In genomic region chr15:94670436-94671034, GRCh38 we compare ENCODE assay signal across 10 cellular contexts.
DNase-seq lines count a peak whose midpoint lies in the region; ATAC-seq, FAIRE-seq and TF ChIP-seq lines count a peak whose summit lies in the region.
"Had no signal": no experiment of that assay in that cellular context is flagged by ENCODE, and none has a peak within 500 bp of the region (broad histone marks: within the 10 kb centered on the region; RNA-seq: fewer than 3 reads in every experiment).

No MANE protein-coding gene starts in this region.

- H3K4me1 Mint-ChIP-seq in neural crest cell = peaks cover 54% of the 10 kb centered on the region

- TF ChIP-seq CTCF in OCI-LY1 (IDR thresholded peaks at IDR 0.05; ENCODE audit: low read length) (peak; percentile 68), endothelial cell of umbilical vein (IDR thresholded peaks at IDR 0.05; ENCODE audit: extremely low read depth in 1 of 2, insufficient read depth in 1 of 2, low read depth in 1 of 2, low read length in 2 of 2) (peak; percentile 38 to 45), neural crest cell (conservative IDR thresholded peaks at IDR 0.05) (peak; percentile 96)

- peak overlapping the region; percentile 62 for H3K4me3 Mint-ChIP-seq in neural crest cell

- no peak overlapping the region for H3K27ac ChIP-seq in OCI-LY1 (ENCODE audit: low read depth, low read length, poor library complexity, severe bottlenecking)
- H3K27ac ChIP-seq in endothelial cell of umbilical vein (ENCODE audit: insufficient read depth, low read depth, low read length) = peak overlapping the region; percentile 72
- H3K27ac ChIP-seq: neutrophil, SJSA1 had no signal

- DNase-seq in DMS53 (lab: John Stamatoyannopoulos, UW) (peak; percentile 57), endothelial cell of umbilical vein (ENCODE audit: low read depth, low spot score) (peak; percentile 84), neural crest cell (ENCODE audit: low read depth, low spot score) (no peak)
- no peak for DNase-seq in activated CD4-positive, CD25-positive, alpha-beta regulatory T cell treated with anti-CD3 and anti-CD28 coated beads, Interleukin-2, amount 50 U/mL, for 72 hours
- DNase-seq in activated CD4-positive, alpha-beta T cell treated with anti-CD3 and anti-CD28 coated beads, Interleukin-2, amount 50 U/mL, for 4 hours = no peak

- ATAC-seq in HG02885 (IDR thresholded peaks at IDR 0.05; ENCODE audit: poor library complexity, unreplicated experiment) = peak; percentile 50
- no peak for ATAC-seq in HG03159 (IDR thresholded peaks at IDR 0.05; ENCODE audit: unreplicated experiment)

- H4K20me1 ChIP-seq in OCI-LY1 (ENCODE audit: insufficient read depth, low read length) = no peaks in the 10 kb centered on the region
- H4K20me1 ChIP-seq in endothelial cell of umbilical vein (replicated peaks; ENCODE audit: control insufficient read depth, extremely low read depth, insufficient read depth, low read length) = no peaks in the 10 kb centered on the region

- H3K9ac ChIP-seq in OCI-LY1 (ENCODE audit: low read length) = no peak overlapping the region
- peak overlapping the region; percentile 31 for H3K9ac ChIP-seq in endothelial cell of umbilical vein (replicated peaks; ENCODE audit: extremely low read depth, insufficient read depth, low read length)

- TF ChIP-seq POLR2A in endothelial cell of umbilical vein (IDR thresholded peaks at IDR 0.05; ENCODE audit: low read depth, low read length) = no peak

- H3K9me2 ChIP-seq in OCI-LY1 (ENCODE audit: low read depth, low read length) = no peaks in the 10 kb centered on the region

- H3K4me1 ChIP-seq in OCI-LY1 (ENCODE audit: insufficient read depth, low read length, severe bottlenecking) = no peaks in the 10 kb centered on the region
- peaks cover 33% of the 10 kb centered on the region for H3K4me1 ChIP-seq in endothelial cell of umbilical vein (ENCODE audit: control insufficient read depth, extremely low read depth, insufficient read depth, low read length)
- H3K4me1 ChIP-seq: SJSA1 had no signal

- H3K27me3 ChIP-seq in OCI-LY1 (ENCODE audit: insufficient read depth, low read length) (no peaks in the 10 kb centered on the region), endothelial cell of umbilical vein (ENCODE audit: control insufficient read depth in 2 of 2, insufficient read depth in 2 of 2, low read length in 2 of 2) (no peaks in the 10 kb centered on the region)
- H3K27me3 ChIP-seq: SJSA1 had no signal

- H3K4me2 ChIP-seq in OCI-LY1 (ENCODE audit: low read length) = no peak overlapping the region
- peak overlapping the region; percentile 19 for H3K4me2 ChIP-seq in endothelial cell of umbilical vein (ENCODE audit: insufficient read depth, low read length)

- BruUV-seq in endothelial cell of umbilical vein (replicated peaks; lab: Mats Ljungman, UMichigan) = no TSS peak

- no peaks in the 10 kb centered on the region for H3K27me3 Mint-ChIP-seq in neural crest cell (ENCODE audit: low read depth)

- no peak overlapping the region for H3K27ac Mint-ChIP-seq in neural crest cell (ENCODE audit: unreplicated experiment)

- POLR2A ChIA-PET in endothelial cell of umbilical vein (lab: Charles Lee) = interaction anchor here (0.9 to 1.7 kb wide), 3 partner anchors 354 to 1669 kb away, joined by 3 to 4 read pairs (median 4); partner anchors contain the start of gene NR2F2

- dilution Hi-C loops in endothelial cell of umbilical vein (cut with MboI; ENCODE audit: extremely low pct_ligation_motif_present, low sequenced_read_pairs) = loop anchor here (25.0 kb wide), 1 partner anchor 258 kb away; no protein-coding TSS in a partner anchor

- no peaks in the 10 kb centered on the region for H3K9me3 ChIP-seq in OCI-LY1 (ENCODE audit: low read length)
- no peaks in the 10 kb centered on the region for H3K9me3 ChIP-seq in endothelial cell of umbilical vein (replicated peaks; ENCODE audit: control insufficient read depth, insufficient read depth, low read length)
- H3K9me3 ChIP-seq: neutrophil, SJSA1 had no signal

- H3F3A ChIP-seq in OCI-LY1 (ENCODE audit: insufficient read depth, low read length) = no peaks in the 10 kb centered on the region

- peak; percentile 75 for FAIRE-seq in endothelial cell of umbilical vein (lab: Jason Lieb, UNC)

- no peaks in the 10 kb centered on the region for H3K9me1 ChIP-seq in endothelial cell of umbilical vein (replicated peaks; ENCODE audit: control insufficient read depth, extremely low read depth, insufficient read depth, low read length)

- H3K36me3 Mint-ChIP-seq in neural crest cell (ENCODE audit: low read depth) = no peaks in the 10 kb centered on the region

- no peak overlapping the region for H3K4me3 ChIP-seq in OCI-LY1 (ENCODE audit: low read depth, low read length, poor library complexity, severe bottlenecking)
- H3K4me3 ChIP-seq in endothelial cell of umbilical vein (replicated peaks in 1 of 3; ENCODE audit: insufficient read depth in 1 of 3, low read depth in 1 of 3, low read length in 3 of 3) = no peak overlapping the region
- H3K4me3 ChIP-seq: SJSA1 had no signal

- intact Hi-C loops in endothelial cell of umbilical vein (cut with micrococcal nuclease) = loop anchor here (1.0 to 10.0 kb wide), 21 partner anchors 31 to 1914 kb away; no protein-coding TSS in a partner anchor

- H3K79me2 ChIP-seq in OCI-LY1 (ENCODE audit: insufficient read depth, low read length) (no peaks in the 10 kb centered on the region), endothelial cell of umbilical vein (ENCODE audit: control insufficient read depth, insufficient read depth, low read length) (no peaks in the 10 kb centered on the region)

- H2AFZ ChIP-seq in OCI-LY1 (ENCODE audit: low read length) (no peak overlapping the region), endothelial cell of umbilical vein (ENCODE audit: low read depth, low read length) (no peak overlapping the region)

- CTCF ChIA-PET in endothelial cell of umbilical vein (lab: Charles Lee) = interaction anchor here (0.6 to 9.7 kb wide), 50 partner anchors 9 to 1915 kb away, joined by 3 to 198 read pairs (median 4); no protein-coding TSS in a partner anchor

- H3K9me3 Mint-ChIP-seq in neural crest cell = no peaks in the 10 kb centered on the region

- H3K36me3 ChIP-seq in OCI-LY1 (ENCODE audit: insufficient read depth, low read length) = no peaks in the 10 kb centered on the region
- H3K36me3 ChIP-seq in endothelial cell of umbilical vein (ENCODE audit: control insufficient read depth in 2 of 2, extremely low read depth in 1 of 2, insufficient read depth in 2 of 2, low read length in 2 of 2) = no peaks in the 10 kb centered on the region
- H3K36me3 ChIP-seq: neutrophil, SJSA1 had no signal

TF ChIP-seq in endothelial cell of umbilical vein, 7 proteins besides CTCF, POLR2A, EP300 and RAD21:
- TF ChIP-seq GATA2 (IDR thresholded peaks at IDR 0.05; ENCODE audit: insufficient read depth, insufficient read length, low read depth, low read length) (no peak), POLR2AphosphoS5 (IDR thresholded peaks at IDR 0.05; ENCODE audit: insufficient read depth, low read depth, low read length) (no peak), JUN (IDR thresholded peaks at IDR 0.05; ENCODE audit: borderline replicate concordance, insufficient read depth, insufficient read length, low read depth) (no peak), MYC (IDR thresholded peaks at IDR 0.05; ENCODE audit: low read depth, low read length) (no peak), FOS (IDR thresholded peaks at IDR 0.05; ENCODE audit: borderline replicate concordance, insufficient read depth, low read length) (no peak), EZH2 (IDR thresholded peaks at IDR 0.05; ENCODE audit: borderline replicate concordance, low read depth, low read length, severe bottlenecking) (no peak)
- TF ChIP-seq, protein P1, sequence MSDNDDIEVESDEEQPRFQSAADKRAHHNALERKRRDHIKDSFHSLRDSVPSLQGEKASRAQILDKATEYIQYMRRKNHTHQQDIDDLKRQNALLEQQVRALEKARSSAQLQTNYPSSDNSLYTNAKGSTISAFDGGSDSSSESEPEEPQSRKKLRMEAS (IDR thresholded peaks at IDR 0.05; ENCODE audit: insufficient read depth, insufficient read length) = no peak
TF ChIP-seq in endothelial cell of umbilical vein: peak in this region for 0.

Comparison
In these comparisons a context has a peak if more than half of its experiments do, and no peak if none do; other contexts are left out.
1. DNase-seq: peak in DMS53 (single experiment) and endothelial cell of umbilical vein (single experiment); none in neural crest cell (single experiment), activated CD4-positive, CD25-positive, alpha-beta regulatory T cell treated with anti-CD3 and anti-CD28 coated beads, Interleukin-2, amount 50 U/mL, for 72 hours (single experiment) and activated CD4-positive, alpha-beta T cell treated with anti-CD3 and anti-CD28 coated beads, Interleukin-2, amount 50 U/mL, for 4 hours (0 of 2).
2. CTCF ChIP-seq: peak in every context shown above with its lines; median percentile 96 in neural crest cell; 68 in OCI-LY1; 42 in endothelial cell of umbilical vein.